In the genomic region with DNA sequence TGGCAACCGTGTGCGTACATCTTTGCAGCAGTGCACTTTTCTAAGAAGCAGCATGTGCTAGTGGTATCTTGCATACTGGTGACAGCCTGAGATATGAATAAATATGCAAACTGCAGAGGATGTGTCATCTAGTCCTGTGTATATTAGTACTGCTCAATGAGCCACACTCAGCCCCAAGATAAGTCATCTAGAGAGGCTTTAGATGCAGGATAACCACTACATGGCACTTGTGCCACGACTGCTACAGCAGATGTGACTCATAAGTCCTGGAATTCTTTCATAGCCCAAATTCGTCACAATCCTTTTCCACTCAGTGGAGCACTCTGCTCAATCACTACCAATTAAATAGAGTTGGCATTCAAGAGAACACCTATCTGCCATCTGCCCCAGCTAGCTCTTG, we compare ENCODE assay signal across 16 cellular contexts.
DNase-seq lines count a peak whose midpoint lies in the region; ATAC-seq and TF ChIP-seq lines count a peak whose summit lies in the region.
"Had no signal": no experiment of that assay in that cellular context is flagged by ENCODE, and none has a peak within 500 bp of the region (broad histone marks: within the 10 kb centered on the region; RNA-seq: fewer than 3 reads in every experiment).

No MANE protein-coding gene starts in this region.

- no peak overlapping the region for H4K8ac ChIP-seq in IMR-90 (ENCODE audit: low read depth in 2 of 2, low read length in 2 of 2)

- no peaks in the 10 kb centered on the region for H3K36me3 ChIP-seq in BJ (ENCODE audit: control insufficient read depth, insufficient read depth, low read length)
- no peaks in the 10 kb centered on the region for H3K36me3 ChIP-seq in IMR-90 (ENCODE audit: control insufficient read depth, insufficient read depth, low read length)
- H3K36me3 ChIP-seq: heart right ventricle had no signal

- H3K4me1 ChIP-seq in IMR-90 (ENCODE audit: control insufficient read depth, insufficient read depth, low read length), result peaks cover 3% of the 10 kb centered on the region; the same call in 1 of the 2 replicates
- H3K4me1 ChIP-seq: heart right ventricle had no signal

- H3K14ac ChIP-seq in IMR-90 (replicated peaks; ENCODE audit: low read depth, low read length), result no peak overlapping the region

- H3K4ac ChIP-seq in IMR-90 (ENCODE audit: low read depth, low read length), result no peak overlapping the region

- H2BK120ac ChIP-seq in IMR-90 (ENCODE audit: low read depth, low read length), result no peak overlapping the region

- in situ Hi-C loops in IMR-90 (cut with MboI; ENCODE audit: low sequenced_read_pairs), result no loop called here

- no peak overlapping the region for H3K56ac ChIP-seq in IMR-90 (ENCODE audit: extremely low read depth, insufficient read depth, low read length)

- no peak overlapping the region for H3K27ac ChIP-seq in IMR-90 (ENCODE audit: insufficient read depth, low read length)
- H3K27ac ChIP-seq: heart right ventricle, parathyroid adenoma had no signal

- dilution Hi-C loops in IMR-90 (cut with HindIII; ENCODE audit: low sequenced_read_pairs, unreplicated experiment), result no loop called here

- ATAC-seq in IMR-90 (ENCODE audit: low read depth), result peak; percentile 92
- no peak for ATAC-seq in activated CD4-positive, CD25-positive, alpha-beta regulatory T cell treated with anti-CD3 and anti-CD28 coated beads, Interleukin-2, amount 50 U/mL, for 24 hours
- ATAC-seq: CD8-positive, alpha-beta T cell; stimulated activated memory B cell treated with anti-CD40 and anti-IgM and Interleukin-4, amounts not matched to agents 10 μg/mL and 1 μg/mL and 100 μg/mL, for 72 hours had no signal

- H2AK5ac ChIP-seq in IMR-90 (ENCODE audit: low read depth, low read length), result no peak overlapping the region

- no peaks in the 10 kb centered on the region for H3K9me1 ChIP-seq in IMR-90 (ENCODE audit: insufficient read depth, low read length)

- H4K20me1 ChIP-seq in IMR-90 (ENCODE audit: insufficient read depth, low read length), result no peaks in the 10 kb centered on the region

- H3K23ac ChIP-seq in IMR-90 (ENCODE audit: low read depth, low read length), result no peak overlapping the region

- H3K9me3 ChIP-seq in IMR-90 (ENCODE audit: control insufficient read depth, insufficient read depth, low read length), result no peaks in the 10 kb centered on the region
- H3K9me3 ChIP-seq: heart right ventricle had no signal

- POLR2A ChIA-PET in BJ (lab: Charles Lee) (no interaction called here), IMR-90 (lab: Charles Lee; ENCODE audit: unreplicated experiment) (no interaction called here)

- H3K27me3 ChIP-seq in BJ (ENCODE audit: control insufficient read depth, insufficient read depth, low read length), result no peaks in the 10 kb centered on the region
- H3K27me3 ChIP-seq in IMR-90 (ENCODE audit: control insufficient read depth, insufficient read depth, low read length), result no peaks in the 10 kb centered on the region; the same call in 1 of the 2 replicates
- H3K27me3 ChIP-seq: dorsolateral prefrontal cortex had no signal

- TF ChIP-seq RAD21 in IMR-90 (IDR thresholded peaks at IDR 0.05; ENCODE audit: low read length), result no peak

- H3K4me2 ChIP-seq in IMR-90 (ENCODE audit: low read depth, low read length), result no peak overlapping the region

- H2AFZ ChIP-seq in IMR-90 (replicated peaks; ENCODE audit: low read length, poor library complexity), result no peak overlapping the region
- H2AFZ ChIP-seq: parathyroid adenoma had no signal

- H2BK15ac ChIP-seq in IMR-90 (ENCODE audit: low read depth, low read length), result no peak overlapping the region

- TF ChIP-seq CTCF in BJ (IDR thresholded peaks at IDR 0.05; ENCODE audit: insufficient read depth, low read depth, low read length) (no peak), IMR-90 (conservative IDR thresholded peaks at IDR 0.05; ENCODE audit: low read depth, low read length) (no peak)

- peak; percentile 33 for DNase-seq in BJ (ENCODE audit: low read depth)
- DNase-seq in IMR-90, result peak; percentile 68
- peak; percentile 28 for DNase-seq in dedifferentiated amniotic fluid mesenchymal stem cell (ENCODE audit: extremely low spot score)
- DNase-seq in pons (ENCODE audit: low spot score), result peak; percentile 11
- no peak for DNase-seq in NCI-H2107 treated with DMSO at 0.1 percent for 48 hours (lab: John Stamatoyannopoulos, UW; ENCODE audit: unreplicated experiment)
- no peak for DNase-seq in HT-29 (ENCODE audit: low spot score)
- DNase-seq in DMS79 treated with DMSO at 0.1 percent for 48 hours (lab: John Stamatoyannopoulos, UW), result no peak
- DNase-seq: activated naive CD4-positive, alpha-beta T cell treated with anti-CD3 and anti-CD28 coated beads, Interleukin-2, amount 10 ng/mL, durations not matched to agents 7 days and 5 days; CD8-positive, alpha-beta T cell; heart right ventricle; NCI-H2081 treated with DMSO at 0.1 percent for 48 hours; stimulated activated CD4-positive, alpha-beta T cell treated with anti-CD3 and anti-CD28 coated beads, Interleukin-1b, Interleukin-23, amount 100 ng/mL, for 48 hours had no signal

- no peak overlapping the region for H4K91ac ChIP-seq in IMR-90 (ENCODE audit: insufficient read depth, low read depth, low read length)

- intact Hi-C loops in IMR-90 (cut with micrococcal nuclease), result no loop called here

- H4K5ac ChIP-seq in IMR-90 (ENCODE audit: low read depth, low read length), result no peak overlapping the region

- H2BK5ac ChIP-seq in IMR-90 (ENCODE audit: low read depth, low read length, poor library complexity, severe bottlenecking), result no peak overlapping the region

- WGBS in IMR-90 (ENCODE audit: extremely low coverage in 2 of 2, insufficient read length in 1 of 2), 2 experiments, result 17% methylated on average over 1 of the region's 4 CpGs; no CpG with 5 or more reads in 1 of the 2 experiments

- H3K9ac ChIP-seq in IMR-90 (ENCODE audit: low read depth, low read length), result no peak overlapping the region
- H3K9ac ChIP-seq: parathyroid adenoma had no signal

- TF ChIP-seq POLR2A in IMR-90 (IDR thresholded peaks at IDR 0.05; ENCODE audit: low read depth, low read length), result no peak

- H2BK20ac ChIP-seq in IMR-90 (ENCODE audit: low read depth, low read length), result no peak overlapping the region

- H2AK9ac ChIP-seq in IMR-90 (replicated peaks; ENCODE audit: low read depth, low read length, poor library complexity), result no peak overlapping the region

- no peaks in the 10 kb centered on the region for H3K79me1 ChIP-seq in IMR-90 (ENCODE audit: low read depth in 1 of 2, low read length in 2 of 2)

- no peak overlapping the region for H3K18ac ChIP-seq in IMR-90 (ENCODE audit: low read depth, low read length)

- H3K4me3 ChIP-seq in BJ (ENCODE audit: low read depth, low read length) (no peak overlapping the region), IMR-90 (ENCODE audit: insufficient read depth, low read depth, low read length) (no peak overlapping the region)
- H3K4me3 ChIP-seq: dorsolateral prefrontal cortex, heart right ventricle had no signal

- BruUV-seq in IMR-90 (replicated peaks; lab: Mats Ljungman, UMichigan), result no TSS peak

- CTCF ChIA-PET in BJ (lab: Yijun Ruan, JAX) (no interaction called here), IMR-90 (lab: Yijun Ruan, JAX) (no interaction called here)

TF ChIP-seq in IMR-90, 13 proteins besides CTCF, POLR2A, EP300 and RAD21:
- TF ChIP-seq SMC3 (IDR thresholded peaks at IDR 0.05; ENCODE audit: low read depth, low read length) (no peak), FOS (IDR thresholded peaks at IDR 0.05; ENCODE audit: low read depth, low read length) (peak; percentile 41; the same call in 1 of the 2 replicates), NFE2L2 (IDR thresholded peaks at IDR 0.05; ENCODE audit: low read depth, low read length) (no peak)
- TF ChIP-seq, protein P1, sequence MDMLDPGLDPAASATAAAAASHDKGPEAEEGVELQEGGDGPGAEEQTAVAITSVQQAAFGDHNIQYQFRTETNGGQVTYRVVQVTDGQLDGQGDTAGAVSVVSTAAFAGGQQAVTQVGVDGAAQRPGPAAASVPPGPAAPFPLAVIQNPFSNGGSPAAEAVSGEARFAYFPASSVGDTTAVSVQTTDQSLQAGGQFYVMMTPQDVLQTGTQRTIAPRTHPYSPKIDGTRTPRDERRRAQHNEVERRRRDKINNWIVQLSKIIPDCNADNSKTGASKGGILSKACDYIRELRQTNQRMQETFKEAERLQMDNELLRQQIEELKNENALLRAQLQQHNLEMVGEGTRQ (IDR thresholded peaks at IDR 0.05; ENCODE audit: low read depth, low read length), result no peak
TF ChIP-seq in IMR-90: peak in this region for 1.

Comparison
In these comparisons a context has a peak if more than half of its experiments do, and no peak if none do; other contexts are left out.
1. DNase-seq: peak in BJ (single experiment), IMR-90 (single experiment), dedifferentiated amniotic fluid mesenchymal stem cell (single experiment) and pons (single experiment); none in NCI-H2107 treated with DMSO at 0.1 percent for 48 hours (single experiment), HT-29 (single experiment) and DMS79 treated with DMSO at 0.1 percent for 48 hours (single experiment).